ENCODE assay signal across 8 cellular contexts in the genomic region with DNA sequence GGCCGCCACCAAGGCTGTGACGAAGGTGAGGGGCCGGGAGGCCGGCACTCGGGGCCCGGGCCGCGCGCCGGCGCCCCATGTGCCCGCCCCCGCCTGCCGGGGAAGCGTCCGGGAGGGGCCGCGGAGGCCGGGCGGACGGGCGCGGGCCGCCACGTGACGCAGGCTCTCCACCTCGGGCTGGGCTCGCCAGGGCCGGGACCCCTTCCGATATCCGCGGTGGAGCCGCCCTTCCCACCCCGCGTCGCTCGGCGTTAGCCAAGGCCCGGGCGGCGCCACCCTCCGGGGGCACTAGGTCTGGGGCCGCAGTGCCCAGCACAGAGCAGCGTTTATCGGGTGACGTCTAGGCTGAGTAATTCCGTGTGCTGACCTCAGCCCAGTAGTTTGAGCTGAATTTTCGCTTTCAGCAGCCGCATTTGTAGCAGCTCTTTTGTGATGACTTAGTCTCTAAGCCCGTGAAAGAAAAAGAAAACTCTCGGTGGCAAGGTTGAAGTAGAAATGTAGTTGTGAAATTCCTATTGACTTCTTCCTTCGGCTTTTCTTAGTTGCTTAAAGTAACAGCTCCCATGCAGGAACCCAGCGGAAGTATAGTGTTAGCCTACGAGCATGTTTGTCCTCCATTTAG. TPM values are rescaled to one million over a fixed set of nuclear protein-coding genes. Genes with fewer than 3 reads are reported as not detected.
DNase-seq lines count a peak whose midpoint lies in the region; ATAC-seq and TF ChIP-seq lines count a peak whose summit lies in the region.

No MANE protein-coding gene starts in this region.

- H3K27ac Mint-ChIP-seq in stimulated activated naive B cell treated with anti-CD40 and anti-IgM and Interleukin-4, amounts not matched to agents 10 μg/mL and 1 μg/mL and 100 μg/mL, for 72 hours: peak overlapping the region; percentile 97

- H3K27me3 Mint-ChIP-seq in stimulated activated naive B cell treated with anti-CD40 and anti-IgM and Interleukin-4, amounts not matched to agents 10 μg/mL and 1 μg/mL and 100 μg/mL, for 72 hours: no peaks in the 10 kb centered on the region

- peaks cover 20 to 36% of the 10 kb centered on the region in 2 donors for H3K36me3 Mint-ChIP-seq in stimulated activated naive B cell treated with anti-CD40 and anti-IgM and Interleukin-4, amounts not matched to agents 10 μg/mL and 1 μg/mL and 100 μg/mL, for 72 hours

- DNase-seq in AG20443 (ENCODE audit: low spot score) (peak; percentile 79), HT1080 (ENCODE audit: low read depth) (peak; percentile 74), epithelial cell of proximal tubule (ENCODE audit: low read depth) (no peak), myocyte (ENCODE audit: low read depth) (peak; percentile 79), NCI-H345 (lab: John Stamatoyannopoulos, UW) (no peak)
- DNase-seq in activated CD8-positive, alpha-beta memory T cell treated with anti-CD3 and anti-CD28 coated beads for 4 hours (ENCODE audit: low read depth in 2 of 2): peak; percentile 34 to 39
- DNase-seq in stimulated activated naive B cell treated with anti-CD40 and anti-IgM and Interleukin-4, amounts not matched to agents 10 μg/mL and 1 μg/mL and 100 μg/mL, for 72 hours: peak; percentile 72

- peak overlapping the region; percentile 88 to 89 for H3K4me3 Mint-ChIP-seq in stimulated activated naive B cell treated with anti-CD40 and anti-IgM and Interleukin-4, amounts not matched to agents 10 μg/mL and 1 μg/mL and 100 μg/mL, for 72 hours

- no peaks in the 10 kb centered on the region for H3K9me3 Mint-ChIP-seq in stimulated activated naive B cell treated with anti-CD40 and anti-IgM and Interleukin-4, amounts not matched to agents 10 μg/mL and 1 μg/mL and 100 μg/mL, for 72 hours

- peak overlapping the region; percentile 67 for H3K4me3 ChIP-seq in epithelial cell of proximal tubule (ENCODE audit: low read depth, low read length)

- TF ChIP-seq CTCF in epithelial cell of proximal tubule (conservative IDR thresholded peaks at IDR 0.05; ENCODE audit: low read depth, low read length): peak; percentile 21

- peak; percentile 14 for ATAC-seq in GM19468 (IDR thresholded peaks at IDR 0.05; ENCODE audit: extremely low read depth, unreplicated experiment)
- peak; percentile 47 to 57 for ATAC-seq in stimulated activated naive B cell treated with anti-CD40 and anti-IgM and Interleukin-4, amounts not matched to agents 10 μg/mL and 1 μg/mL and 100 μg/mL, for 72 hours (replicated peaks)

- H3K4me1 Mint-ChIP-seq in stimulated activated naive B cell treated with anti-CD40 and anti-IgM and Interleukin-4, amounts not matched to agents 10 μg/mL and 1 μg/mL and 100 μg/mL, for 72 hours: peaks cover 33 to 75% of the 10 kb centered on the region in 2 donors

RNA-seq across cellular contexts. Expression of gene CDV3, which starts 0.9 kb away (rescaled TPM):
- total RNA-seq in HT1080 (2014; rRNA removed; shearing (Covaris generic)): 224 and 227 TPM in 2 replicates
- polyA plus RNA-seq in HT1080 (2015; cell fraction: cytosol; rRNA removed): 187 and 235 TPM in 2 replicates
- 142 and 154 TPM in 2 replicates for polyA plus RNA-seq in HT1080 (2015; cell fraction: nucleus; rRNA removed)
- total RNA-seq in epithelial cell of proximal tubule: 163 and 225 TPM in 2 replicates
- 396 and 434 TPM in 2 replicates for total RNA-seq in myocyte
- 192 TPM for polyA plus RNA-seq in myocyte (2012)

Comparison
In these comparisons a context has a peak if more than half of its experiments do, and no peak if none do; other contexts are left out.
1. DNase-seq: peak in AG20443 (single experiment), HT1080 (single experiment), activated CD8-positive, alpha-beta memory T cell treated with anti-CD3 and anti-CD28 coated beads for 4 hours (2 of 2), myocyte (single experiment) and stimulated activated naive B cell treated with anti-CD40 and anti-IgM and Interleukin-4, amounts not matched to agents 10 μg/mL and 1 μg/mL and 100 μg/mL, for 72 hours (single experiment); none in epithelial cell of proximal tubule (single experiment) and NCI-H345 (single experiment).